ENCODE assay signal across 17 cellular contexts in genomic region chr1:161978011-161978790, GRCh38. TPM values are rescaled to one million over a fixed set of nuclear protein-coding genes. Genes with fewer than 3 reads are reported as not detected.
"Had no signal": no experiment of that assay in that cellular context is flagged by ENCODE, and none has a peak within 500 bp of the region (broad histone marks: within the 10 kb centered on the region; RNA-seq: fewer than 3 reads in every experiment).

No MANE protein-coding gene starts in this region.

- ATAC-seq: heart left ventricle, left colon, psoas muscle, right lobe of liver, upper lobe of right lung had no signal

- H3K4me3 ChIP-seq: heart left ventricle, psoas muscle, right lobe of liver, thoracic aorta, upper lobe of right lung had no signal

- H3K9me3 ChIP-seq: heart left ventricle, psoas muscle, right lobe of liver, thoracic aorta, upper lobe of right lung had no signal

- DNase-seq: activated CD4-positive, alpha-beta T cell treated with anti-CD3 and anti-CD28 coated beads, Interleukin-2, amount 10 ng/mL, durations not matched to agents 24 days and 14 days; activated CD4-positive, CD25-positive, alpha-beta regulatory T cell; activated CD8-positive, alpha-beta memory T cell treated with anti-CD3 and anti-CD28 coated beads, Interleukin-2, amount 50 U/mL, for 48 hours; anterior cingulate cortex; brain microvascular endothelial cell; effector memory CD4-positive, alpha-beta T cell; foreskin melanocyte; heart left ventricle; left colon; psoas muscle; right lobe of liver; T-helper 2 cell; upper lobe of right lung had no signal

- H3K4me3 Mint-ChIP-seq: activated CD4-positive, alpha-beta T cell treated with anti-CD3 and anti-CD28 coated beads, Interleukin-2, amount 10 ng/mL, durations not matched to agents 24 days and 14 days; dendritic cell treated with granulocyte-macrophage colony-stimulating factor and Interleukin-4, amounts not matched to agents 40 ng/mL and 50 ng/mL, for 4 days; neural crest cell had no signal

- H3K4me1 Mint-ChIP-seq: activated CD4-positive, alpha-beta T cell treated with anti-CD3 and anti-CD28 coated beads, Interleukin-2, amount 10 ng/mL, durations not matched to agents 24 days and 14 days had no signal

- H3K27me3 ChIP-seq: brain microvascular endothelial cell, heart left ventricle, right lobe of liver, upper lobe of right lung had no signal

- H3K27ac ChIP-seq: brain microvascular endothelial cell, heart left ventricle, psoas muscle, right lobe of liver, thoracic aorta, upper lobe of right lung had no signal

- H3K36me3 ChIP-seq: brain microvascular endothelial cell, right lobe of liver, thoracic aorta, upper lobe of right lung had no signal

- H3K27ac Mint-ChIP-seq: activated CD4-positive, alpha-beta T cell treated with anti-CD3 and anti-CD28 coated beads, Interleukin-2, amount 10 ng/mL, durations not matched to agents 24 days and 14 days; dendritic cell treated with granulocyte-macrophage colony-stimulating factor and Interleukin-4, amounts not matched to agents 40 ng/mL and 50 ng/mL, for 4 days had no signal

- H3K9me3 Mint-ChIP-seq: activated CD4-positive, alpha-beta T cell treated with anti-CD3 and anti-CD28 coated beads, Interleukin-2, amount 10 ng/mL, durations not matched to agents 24 days and 14 days; dendritic cell treated with granulocyte-macrophage colony-stimulating factor and Interleukin-4, amounts not matched to agents 40 ng/mL and 50 ng/mL, for 4 days; neural crest cell had no signal

RNA-seq across cellular contexts. Expression of gene OLFML2B, which starts 45.5 kb away (rescaled TPM):
- total RNA-seq: activated CD4-positive, alpha-beta T cell treated with anti-CD3 and anti-CD28 coated beads, Interleukin-2, amount 10 ng/mL, durations not matched to agents 24 days and 14 days; lung microvascular endothelial cell had no signal
